8 cellular contexts compared by ENCODE assay signal in the genomic region with DNA sequence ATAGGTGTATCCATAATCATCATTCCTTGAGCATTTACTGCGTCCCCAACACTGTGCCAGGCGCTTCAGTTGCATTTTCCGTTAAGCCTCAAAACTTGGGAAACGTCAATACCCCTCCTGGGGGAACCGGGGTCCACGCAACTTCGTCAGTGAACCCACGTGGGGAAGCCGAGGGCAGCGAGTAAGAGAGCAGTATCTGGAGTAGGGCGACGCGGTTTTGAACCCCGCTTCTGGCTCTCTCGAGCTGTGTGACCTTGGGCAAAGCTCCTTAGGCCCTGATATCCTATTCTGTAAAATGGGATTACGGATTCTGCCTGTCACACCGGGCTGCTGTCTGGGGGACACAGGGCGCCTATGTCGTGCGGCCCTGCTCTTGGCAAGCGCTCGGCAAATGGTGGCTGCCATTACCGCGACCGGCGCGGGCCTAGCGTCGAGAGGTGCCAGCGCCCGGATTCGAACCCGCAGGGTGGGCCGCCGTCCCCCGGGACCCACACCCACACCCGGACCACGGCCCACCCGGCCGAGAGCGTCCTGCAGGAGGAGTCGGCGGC. TPM values are rescaled to one million over a fixed set of nuclear protein-coding genes. Genes with fewer than 3 reads are reported as not detected.
DNase-seq lines count a peak whose midpoint lies in the region; ATAC-seq, FAIRE-seq and TF ChIP-seq lines count a peak whose summit lies in the region.

No MANE protein-coding gene starts in this region.

- H3K9me1 ChIP-seq in endothelial cell of umbilical vein (replicated peaks; ENCODE audit: control insufficient read depth, extremely low read depth, insufficient read depth, low read length) = no peaks in the 10 kb centered on the region

- H4K20me1 ChIP-seq in endothelial cell of umbilical vein (replicated peaks; ENCODE audit: control insufficient read depth, extremely low read depth, insufficient read depth, low read length) = peaks cover 7% of the 10 kb centered on the region

- ATAC-seq in GM18868 (IDR thresholded peaks at IDR 0.05; ENCODE audit: unreplicated experiment) = peak; percentile 0
- ATAC-seq in HG02885 (IDR thresholded peaks at IDR 0.05; ENCODE audit: poor library complexity, unreplicated experiment) = no peak
- ATAC-seq in HG03442 (IDR thresholded peaks at IDR 0.05; ENCODE audit: unreplicated experiment) = no peak

- H3K9me3 ChIP-seq in NT2/D1 (ENCODE audit: insufficient read depth, low read length) (no peaks in the 10 kb centered on the region), endothelial cell of umbilical vein (replicated peaks; ENCODE audit: control insufficient read depth, insufficient read depth, low read length) (no peaks in the 10 kb centered on the region), neutrophil (no peaks in the 10 kb centered on the region)

- no peak for DNase-seq in NT2/D1 (ENCODE audit: low read depth, low spot score)
- DNase-seq in endothelial cell of umbilical vein (ENCODE audit: low read depth, low spot score) = no peak
- no peak for DNase-seq in NCI-H2227 treated with DMSO at 0.1 percent for 48 hours (lab: John Stamatoyannopoulos, UW)

- TF ChIP-seq CTCF in 22Rv1 (IDR thresholded peaks at IDR 0.05) = no peak
- TF ChIP-seq CTCF in endothelial cell of umbilical vein (IDR thresholded peaks at IDR 0.05; ENCODE audit: extremely low read depth in 1 of 2, insufficient read depth in 1 of 2, low read depth in 1 of 2, low read length in 2 of 2) = no peak
- TF ChIP-seq CTCF in neutrophil (IDR thresholded peaks at IDR 0.05) = no peak

- intact Hi-C loops in endothelial cell of umbilical vein (cut with micrococcal nuclease) = loop anchor here (1.0 to 10.0 kb wide), 5 partner anchors 19 to 709 kb away; a partner anchor contains a TSS

- H3K27me3 ChIP-seq in NT2/D1 (ENCODE audit: insufficient read depth, insufficient read length) (peaks cover 12% of the 10 kb centered on the region), endothelial cell of umbilical vein (ENCODE audit: control insufficient read depth in 2 of 2, insufficient read depth in 2 of 2, low read length in 2 of 2) (peaks cover 0 to 6% of the 10 kb centered on the region in 2 experiments), neutrophil (peaks cover 41% of the 10 kb centered on the region)

- dilution Hi-C loops in endothelial cell of umbilical vein (cut with MboI; ENCODE audit: extremely low pct_ligation_motif_present, low sequenced_read_pairs) = no loop called here

- H3K36me3 ChIP-seq in NT2/D1 (ENCODE audit: insufficient read depth, insufficient read length, low read length) (peaks cover 47% of the 10 kb centered on the region), endothelial cell of umbilical vein (ENCODE audit: control insufficient read depth in 2 of 2, extremely low read depth in 1 of 2, insufficient read depth in 2 of 2, low read length in 2 of 2) (peaks cover 15 to 19% of the 10 kb centered on the region in 2 experiments), neutrophil (peaks cover 46% of the 10 kb centered on the region)

- peaks cover 50% of the 10 kb centered on the region for H3K79me2 ChIP-seq in endothelial cell of umbilical vein (ENCODE audit: control insufficient read depth, insufficient read depth, low read length)

- H3K4me1 ChIP-seq in NT2/D1 (ENCODE audit: insufficient read depth, insufficient read length) (peaks cover 2% of the 10 kb centered on the region), endothelial cell of umbilical vein (ENCODE audit: control insufficient read depth, extremely low read depth, insufficient read depth, low read length) (peaks cover 28% of the 10 kb centered on the region), neutrophil (ENCODE audit: control insufficient read depth in 1 of 2, insufficient read depth in 1 of 2, low read depth in 1 of 2, low read length in 1 of 2) (peaks cover 12 to 25% of the 10 kb centered on the region in 2 experiments)

- H2AFZ ChIP-seq in endothelial cell of umbilical vein (ENCODE audit: low read depth, low read length) = peak overlapping the region; percentile 16

- H3K4me3 ChIP-seq in NT2/D1 (ENCODE audit: insufficient read length, low read depth) = peak overlapping the region; percentile 94
- H3K4me3 ChIP-seq in endothelial cell of umbilical vein (replicated peaks in 1 of 3; ENCODE audit: insufficient read depth in 1 of 3, low read depth in 1 of 3, low read length in 3 of 3) = peak overlapping the region; percentile 40 to 91 (median 71)
- H3K4me3 ChIP-seq in neutrophil (ENCODE audit: low read depth in 1 of 2, low read length in 1 of 2) = peak overlapping the region; percentile 76 to 82

- FAIRE-seq in endothelial cell of umbilical vein (lab: Jason Lieb, UNC) = no peak

- no TSS peak for BruUV-seq in endothelial cell of umbilical vein (replicated peaks; lab: Mats Ljungman, UMichigan)

- CTCF ChIA-PET in endothelial cell of umbilical vein (lab: Charles Lee) = interaction anchor here (1.0 to 2.0 kb wide), 4 partner anchors 24 to 429 kb away, joined by 3 to 29 read pairs (median 5); no protein-coding TSS in a partner anchor

- H3K4me2 ChIP-seq in endothelial cell of umbilical vein (ENCODE audit: insufficient read depth, low read length) = peak overlapping the region; percentile 77

- H3K9ac ChIP-seq in NT2/D1 (ENCODE audit: insufficient read length, low read depth) (peak overlapping the region; percentile 96), endothelial cell of umbilical vein (replicated peaks; ENCODE audit: extremely low read depth, insufficient read depth, low read length) (peak overlapping the region; percentile 51)

- no peak for TF ChIP-seq POLR2A in endothelial cell of umbilical vein (IDR thresholded peaks at IDR 0.05; ENCODE audit: low read depth, low read length)

- POLR2A ChIA-PET in endothelial cell of umbilical vein (lab: Charles Lee) = no interaction called here

- peak overlapping the region; percentile 79 for H3K27ac ChIP-seq in 22Rv1
- H3K27ac ChIP-seq in endothelial cell of umbilical vein (ENCODE audit: insufficient read depth, low read depth, low read length) = peak overlapping the region; percentile 11
- peak overlapping the region; percentile 96 for H3K27ac ChIP-seq in neutrophil

TF ChIP-seq in endothelial cell of umbilical vein, 7 proteins besides CTCF, POLR2A, EP300 and RAD21:
- TF ChIP-seq POLR2AphosphoS5 (IDR thresholded peaks at IDR 0.05; ENCODE audit: insufficient read depth, low read depth, low read length) (no peak), EZH2 (IDR thresholded peaks at IDR 0.05; ENCODE audit: borderline replicate concordance, low read depth, low read length, severe bottlenecking) (no peak), FOS (IDR thresholded peaks at IDR 0.05; ENCODE audit: borderline replicate concordance, insufficient read depth, low read length) (no peak), GATA2 (IDR thresholded peaks at IDR 0.05; ENCODE audit: insufficient read depth, insufficient read length, low read depth, low read length) (no peak)
- TF ChIP-seq, protein P1, sequence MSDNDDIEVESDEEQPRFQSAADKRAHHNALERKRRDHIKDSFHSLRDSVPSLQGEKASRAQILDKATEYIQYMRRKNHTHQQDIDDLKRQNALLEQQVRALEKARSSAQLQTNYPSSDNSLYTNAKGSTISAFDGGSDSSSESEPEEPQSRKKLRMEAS (IDR thresholded peaks at IDR 0.05; ENCODE audit: insufficient read depth, insufficient read length) = no peak

RNA-seq across cellular contexts. Expression of a gene that starts 0.6 kb away (rescaled TPM):
- total RNA-seq in endothelial cell of umbilical vein = 77.7 and 79.4 TPM in 2 replicates
- 33.8 and 36.6 TPM in 2 replicates for polyA plus RNA-seq in endothelial cell of umbilical vein
- polyA plus RNA-seq in endothelial cell of umbilical vein (2011; cell fraction: cytosol; rRNA removed) = 24.9 and 27.4 TPM in 2 replicates
- polyA plus RNA-seq in endothelial cell of umbilical vein (2011; cell fraction: nucleus; rRNA removed) = 236 and 246 TPM in 2 replicates
- 53.5 and 54.2 TPM in 2 replicates for polyA plus RNA-seq in endothelial cell of umbilical vein (2012)
- 74.4 and 77.4 TPM in 2 replicates for polyA minus RNA-seq in endothelial cell of umbilical vein
- 24.2 TPM for polyA minus RNA-seq in endothelial cell of umbilical vein (2011; cell fraction: cytosol; rRNA and poly(A)+ RNA removed)
- 61.2 and 82.9 TPM in 2 replicates for polyA minus RNA-seq in endothelial cell of umbilical vein (2011; cell fraction: nucleus; rRNA and poly(A)+ RNA removed)

Comparison
In these comparisons a context has a peak if more than half of its experiments do, and no peak if none do; other contexts are left out.
1. H3K27ac ChIP-seq: peak in every context shown above with its lines; median percentile 96 in neutrophil; 79 in 22Rv1; 11 in endothelial cell of umbilical vein.